Comparison of ENCODE assay signal across 32 cellular contexts in genomic region chr2:113162173-113162572, GRCh38. TPM values are rescaled to one million over a fixed set of nuclear protein-coding genes. Genes with fewer than 3 reads are reported as not detected.
A peak's percentile ranks its signal among the peaks of the same experiment; 100 is the strongest.
DNase-seq lines count a peak whose midpoint lies in the region; ATAC-seq, FAIRE-seq and TF ChIP-seq lines count a peak whose summit lies in the region.
"Had no signal": no experiment of that assay in that cellular context is flagged by ENCODE, and none has a peak within 500 bp of the region (broad histone marks: within the 10 kb centered on the region; RNA-seq: fewer than 3 reads in every experiment).

No MANE protein-coding gene starts in this region.

- peaks cover 3% of the 10 kb centered on the region; the same call in 1 of the 2 replicates for H3K79me2 ChIP-seq in DND-41 (ENCODE audit: insufficient read depth, low read length)

- H3K4me3 ChIP-seq in DND-41 (ENCODE audit: low read depth in 1 of 2, low read length in 2 of 2), result no peak overlapping the region
- no peak overlapping the region for H3K4me3 ChIP-seq in kidney (ENCODE audit: low read length in 2 of 2)
- H3K4me3 ChIP-seq in uterus, result no peak overlapping the region
- H3K4me3 ChIP-seq: HAP-1, SJSA1 had no signal

- H3K4me1 Mint-ChIP-seq in activated CD8-positive, alpha-beta T cell treated with anti-CD3 and anti-CD28 coated beads, Interleukin-2, amount 10 ng/mL, durations not matched to agents 7 days and 5 days (ENCODE audit: low read depth), result peaks cover 53% of the 10 kb centered on the region
- H3K4me1 Mint-ChIP-seq in activated CD8-positive, alpha-beta T cell treated with anti-CD3 and anti-CD28 coated beads for 36 hours (ENCODE audit: low read depth), result peaks cover 42% of the 10 kb centered on the region

- CTCF ChIA-PET in activated CD8-positive, alpha-beta T cell treated with anti-CD3 and anti-CD28 coated beads, Interleukin-2, amount 10 ng/mL, durations not matched to agents 7 days and 5 days (lab: Charles Lee), result interaction anchor here (1.1 to 2.1 kb wide), 4 partner anchors 11 to 78 kb away, joined by 3 to 11 read pairs (median 8); no protein-coding TSS in a partner anchor
- CTCF ChIA-PET in activated CD8-positive, alpha-beta T cell treated with anti-CD3 and anti-CD28 coated beads for 36 hours (lab: Charles Lee), result interaction anchor here (1.5 to 7.5 kb wide), 4 partner anchors 12 to 82 kb away, joined by 4 to 75 read pairs (median 18); partner anchors contain the start of gene PSD4

- POLR2A ChIA-PET in activated CD8-positive, alpha-beta T cell treated with anti-CD3 and anti-CD28 coated beads, Interleukin-2, amount 10 ng/mL, durations not matched to agents 7 days and 5 days (lab: Charles Lee), result interaction anchor here (5.1 kb wide), 1 partner anchor 13 kb away, joined by 47 read pairs; the partner anchor contains the start of gene PSD4
- POLR2A ChIA-PET in activated CD8-positive, alpha-beta T cell treated with anti-CD3 and anti-CD28 coated beads for 36 hours (lab: Charles Lee), result interaction anchor here (1.4 to 5.3 kb wide), 2 partner anchors 12 to 29 kb away, joined by 3 to 58 read pairs; partner anchors contain the start of gene PSD4

- no peak overlapping the region for H3K4me2 ChIP-seq in DND-41 (ENCODE audit: insufficient read depth, low read length)

- H3K9ac ChIP-seq in DND-41 (ENCODE audit: low read depth, low read length) (no peak overlapping the region), kidney (ENCODE audit: low read length in 2 of 2) (no peak overlapping the region)

- no peak for FAIRE-seq in kidney (lab: Jason Lieb, UNC)
- FAIRE-seq: HepG2 had no signal

- H3K9me3 ChIP-seq in DND-41 (ENCODE audit: insufficient read depth, low read length, severe bottlenecking) (no peaks in the 10 kb centered on the region), kidney (ENCODE audit: control insufficient read depth in 1 of 2, low read length in 2 of 2) (no peaks in the 10 kb centered on the region), uterus (no peaks in the 10 kb centered on the region)
- H3K9me3 ChIP-seq: BE2C, HAP-1, SJSA1 had no signal

- no peak overlapping the region for H2AFZ ChIP-seq in DND-41 (ENCODE audit: low read depth, low read length)

- H3K27me3 Mint-ChIP-seq in activated CD8-positive, alpha-beta T cell treated with anti-CD3 and anti-CD28 coated beads, Interleukin-2, amount 10 ng/mL, durations not matched to agents 7 days and 5 days (ENCODE audit: low read depth), result no peaks in the 10 kb centered on the region
- no peaks in the 10 kb centered on the region for H3K27me3 Mint-ChIP-seq in activated CD8-positive, alpha-beta T cell treated with anti-CD3 and anti-CD28 coated beads for 36 hours

- H3K27me3 ChIP-seq in DND-41 (ENCODE audit: insufficient read depth, low read length, poor library complexity) (no peaks in the 10 kb centered on the region), uterus (no peaks in the 10 kb centered on the region)
- H3K27me3 ChIP-seq: BE2C had no signal

- no peak for TF ChIP-seq CTCF in activated CD8-positive, alpha-beta T cell treated with anti-CD3 and anti-CD28 coated beads for 36 hours (IDR thresholded peaks at IDR 0.05)
- TF ChIP-seq CTCF in DND-41 (IDR thresholded peaks at IDR 0.05; ENCODE audit: borderline replicate concordance, extremely low read depth, low read length, poor library complexity, severe bottlenecking), result no peak
- TF ChIP-seq CTCF in kidney (IDR thresholded peaks at IDR 0.05; ENCODE audit: borderline replicate concordance, extremely low read depth, insufficient read depth), result no peak
- no peak for TF ChIP-seq CTCF in uterus (IDR thresholded peaks at IDR 0.05)

- peaks cover 11% of the 10 kb centered on the region for H3K36me3 Mint-ChIP-seq in activated CD8-positive, alpha-beta T cell treated with anti-CD3 and anti-CD28 coated beads, Interleukin-2, amount 10 ng/mL, durations not matched to agents 7 days and 5 days (ENCODE audit: low read depth)
- peaks cover 1% of the 10 kb centered on the region for H3K36me3 Mint-ChIP-seq in activated CD8-positive, alpha-beta T cell treated with anti-CD3 and anti-CD28 coated beads for 36 hours (ENCODE audit: low read depth)

- H3K36me3 ChIP-seq in DND-41 (ENCODE audit: insufficient read depth, low read length) (no peaks in the 10 kb centered on the region), kidney (ENCODE audit: control insufficient read depth in 1 of 2, insufficient read depth in 2 of 2, low read length in 2 of 2) (no peaks in the 10 kb centered on the region), uterus (no peaks in the 10 kb centered on the region)
- H3K36me3 ChIP-seq: BE2C, HAP-1, SJSA1 had no signal

- no peak for ATAC-seq in activated CD8-positive, alpha-beta T cell treated with anti-CD3 and anti-CD28 coated beads, Interleukin-2, amount 10 ng/mL, durations not matched to agents 7 days and 5 days
- ATAC-seq in activated CD8-positive, alpha-beta T cell treated with anti-CD3 and anti-CD28 coated beads for 36 hours, result no peak
- ATAC-seq in DND-41 (ENCODE audit: insufficient read depth, low read depth), result no peak
- ATAC-seq: HepG2 had no signal

- H3K27ac ChIP-seq in DND-41 (ENCODE audit: low read length) (no peak overlapping the region), kidney (ENCODE audit: low read depth in 2 of 2, low read length in 2 of 2) (no peak overlapping the region), uterus (no peak overlapping the region)
- H3K27ac ChIP-seq: SJSA1 had no signal

- intact Hi-C loops in activated CD8-positive, alpha-beta T cell treated with anti-CD3 and anti-CD28 coated beads for 36 hours (cut with micrococcal nuclease), result no loop called here
- intact Hi-C loops in kidney (cut with DNase I), result no loop called here
- intact Hi-C loops in posterior vena cava (cut with DNase I), result no loop called here
- intact Hi-C loops in uterus (cut with DNase I; ENCODE audit: low total_unique reads), result no loop called here

- no peak for TF ChIP-seq POLR2A in uterus (IDR thresholded peaks at IDR 0.05)

- H4K20me1 ChIP-seq in DND-41 (ENCODE audit: insufficient read depth, low read length), result no peaks in the 10 kb centered on the region

- H3K9me3 Mint-ChIP-seq in activated CD8-positive, alpha-beta T cell treated with anti-CD3 and anti-CD28 coated beads, Interleukin-2, amount 10 ng/mL, durations not matched to agents 7 days and 5 days (ENCODE audit: insufficient read depth), result no peaks in the 10 kb centered on the region
- no peaks in the 10 kb centered on the region for H3K9me3 Mint-ChIP-seq in activated CD8-positive, alpha-beta T cell treated with anti-CD3 and anti-CD28 coated beads for 36 hours
- H3K9me3 Mint-ChIP-seq: HFFc6 had no signal

- DNase-seq in activated CD8-positive, alpha-beta T cell treated with anti-CD3 and anti-CD28 coated beads, Interleukin-2, amount 10 ng/mL, durations not matched to agents 7 days and 5 days, result peak; percentile 8
- DNase-seq in activated CD8-positive, alpha-beta T cell treated with anti-CD3 and anti-CD28 coated beads for 36 hours, result no peak
- DNase-seq in DND-41, result peak; percentile 2
- DNase-seq in kidney, result peak; percentile 37
- peak; percentile 28 for DNase-seq in posterior vena cava (ENCODE audit: low spot score)
- no peak for DNase-seq in activated CD4-positive, alpha-beta T cell treated with anti-CD3 and anti-CD28 coated beads, Interleukin-2, amount 50 U/mL, for 4 hours
- no peak for DNase-seq in uterus
- no peak for DNase-seq in GDM1 (lab: John Stamatoyannopoulos, UW)
- DNase-seq: 8988T, ACHN, BE2C, Calu3, DMS79 treated with DMSO at 0.1 percent for 48 hours, GOT3, HFFc6, KBM-7, MV-4-11, NCI-H1105, NCI-H146, NCI-H2029, NCI-H2227 treated with DMSO at 0.1 percent for 48 hours, NCI-H526 treated with DMSO at 0.1 percent for 48 hours, Right ventricle myocardium superior, RPMI8226 had no signal

- H3K27ac Mint-ChIP-seq in activated CD8-positive, alpha-beta T cell treated with anti-CD3 and anti-CD28 coated beads, Interleukin-2, amount 10 ng/mL, durations not matched to agents 7 days and 5 days, result no peak overlapping the region
- no peak overlapping the region for H3K27ac Mint-ChIP-seq in activated CD8-positive, alpha-beta T cell treated with anti-CD3 and anti-CD28 coated beads for 36 hours
- H3K27ac Mint-ChIP-seq: CD14-positive monocyte, HFFc6 had no signal

- no peak overlapping the region for H3K4me3 Mint-ChIP-seq in activated CD8-positive, alpha-beta T cell treated with anti-CD3 and anti-CD28 coated beads, Interleukin-2, amount 10 ng/mL, durations not matched to agents 7 days and 5 days
- no peak overlapping the region for H3K4me3 Mint-ChIP-seq in activated CD8-positive, alpha-beta T cell treated with anti-CD3 and anti-CD28 coated beads for 36 hours
- H3K4me3 Mint-ChIP-seq: CD14-positive monocyte, HFFc6 had no signal

- H3K4me1 ChIP-seq in DND-41 (ENCODE audit: insufficient read depth, low read length) (peaks cover 10% of the 10 kb centered on the region), kidney (ENCODE audit: control insufficient read depth in 1 of 2, insufficient read depth in 1 of 2, low read depth in 1 of 2, low read length in 2 of 2) (peaks cover 3 to 4% of the 10 kb centered on the region in 2 donors), uterus (no peaks in the 10 kb centered on the region)
- H3K4me1 ChIP-seq: BE2C, HAP-1 had no signal

RNA-seq across cellular contexts. Expression of gene PSD4, which starts 11.6 kb away (rescaled TPM):
- total RNA-seq in activated CD8-positive, alpha-beta T cell treated with anti-CD3 and anti-CD28 coated beads, Interleukin-2, amount 10 ng/mL, durations not matched to agents 7 days and 5 days, result 100 to 1,000 TPM; 394 to 404 TPM
- total RNA-seq in activated CD8-positive, alpha-beta T cell treated with anti-CD3 and anti-CD28 coated beads for 36 hours, result 100 to 1,000 TPM; 247 to 251 TPM
- total RNA-seq in kidney (42.0 TPM), posterior vena cava (10 to 100 TPM in 1 of 2 donors, 1 to 10 TPM in 1; 5.8 to 10.5 TPM), uterus (10 to 100 TPM in 2 of 4 donors, 1 to 10 TPM in 2; 1.8 to 31.8 (median 7.6) TPM)
- 16.2 TPM for polyA plus RNA-seq in kidney (ENCODE audit: insufficient read depth, low read depth, low replicate concordance)

RNA-seq across cellular contexts. Expression of gene IL1RN, which starts 34.8 kb away (rescaled TPM):
- under 1 TPM in 1 of 2 experiments, not detected in 1; 0.31 TPM for total RNA-seq in activated CD8-positive, alpha-beta T cell treated with anti-CD3 and anti-CD28 coated beads, Interleukin-2, amount 10 ng/mL, durations not matched to agents 7 days and 5 days
- total RNA-seq in activated CD8-positive, alpha-beta T cell treated with anti-CD3 and anti-CD28 coated beads for 36 hours, result under 1 TPM; 0.50 to 0.85 TPM
- 2.1 TPM for total RNA-seq in kidney
- 1.3 TPM for polyA plus RNA-seq in kidney (ENCODE audit: insufficient read depth, low read depth, low replicate concordance)
- total RNA-seq in posterior vena cava, result 1 to 10 TPM; 1.7 to 3.0 TPM
- under 1 TPM in 1 of 4 donors, not detected in 3; 0.77 TPM for total RNA-seq in uterus
- total RNA-seq: HFFc6, HT1080, LHCN-M2, MCF 10A, NCI-H460, SJSA1 had no signal

Comparison
In these comparisons a context has a peak if more than half of its experiments do, and no peak if none do; other contexts are left out.
1. DNase-seq: peak in activated CD8-positive, alpha-beta T cell treated with anti-CD3 and anti-CD28 coated beads, Interleukin-2, amount 10 ng/mL, durations not matched to agents 7 days and 5 days (single experiment), DND-41 (single experiment), kidney (single experiment) and posterior vena cava (single experiment); none in activated CD8-positive, alpha-beta T cell treated with anti-CD3 and anti-CD28 coated beads for 36 hours (single experiment), activated CD4-positive, alpha-beta T cell treated with anti-CD3 and anti-CD28 coated beads, Interleukin-2, amount 50 U/mL, for 4 hours (0 of 2), uterus (0 of 2) and GDM1 (single experiment).